ENCODE assay signal across 9 cellular contexts in the genomic region with DNA sequence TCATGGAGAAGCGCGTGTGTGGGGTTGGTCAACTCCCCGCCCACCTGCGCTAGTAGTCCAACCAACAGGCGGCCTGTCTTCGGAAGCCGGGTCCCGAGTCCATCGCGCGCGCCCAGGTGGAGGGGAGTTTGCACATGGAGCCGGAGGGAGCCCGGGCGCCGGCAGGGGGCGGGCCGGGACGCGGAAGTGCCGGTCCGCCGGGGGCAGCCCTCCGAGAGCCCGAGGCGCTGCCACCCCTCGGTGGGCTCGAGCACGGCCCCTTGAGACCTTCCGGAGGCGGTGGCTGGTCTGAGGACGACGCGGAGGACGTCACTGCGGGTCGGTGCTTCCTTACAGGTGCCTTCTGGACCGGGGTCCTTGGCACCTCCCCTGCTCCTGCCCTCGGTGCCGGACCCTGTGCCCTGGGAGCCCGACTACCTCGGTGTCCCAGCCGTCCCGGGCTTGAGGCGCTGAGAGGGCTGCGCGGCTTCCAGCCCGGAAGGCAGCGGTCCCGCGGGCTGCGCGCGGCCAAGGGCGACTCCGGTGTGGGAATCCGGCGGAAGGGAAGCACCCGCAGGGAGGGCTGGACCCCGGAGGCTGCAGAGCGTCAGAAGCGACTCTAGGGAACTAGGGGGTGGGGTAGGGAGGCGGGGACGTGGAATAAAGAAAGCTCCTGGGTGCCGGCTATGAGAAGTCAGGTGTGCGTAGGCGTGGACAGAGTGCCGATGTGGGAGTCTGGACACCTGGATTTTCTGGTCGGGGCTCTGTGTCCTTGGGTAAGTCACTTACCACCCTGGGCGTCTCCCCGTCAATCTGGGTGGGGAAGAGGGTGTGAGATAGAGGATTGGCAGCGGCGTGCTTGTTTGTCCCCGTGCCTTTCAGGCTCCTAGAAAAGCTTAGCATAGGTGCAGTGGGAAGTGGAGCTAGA.
DNase-seq lines count a peak whose midpoint lies in the region; ATAC-seq and TF ChIP-seq lines count a peak whose summit lies in the region.
"Had no signal": no experiment of that assay in that cellular context is flagged by ENCODE, and none has a peak within 500 bp of the region (broad histone marks: within the 10 kb centered on the region; RNA-seq: fewer than 3 reads in every experiment).

No MANE protein-coding gene starts in this region.

- H3K4me1 ChIP-seq in cardiac muscle cell (ENCODE audit: low read depth) = peaks cover 6% of the 10 kb centered on the region
- H3K4me1 ChIP-seq in psoas muscle = no peaks in the 10 kb centered on the region

- ATAC-seq in HG03103 (IDR thresholded peaks at IDR 0.05; ENCODE audit: low read depth, unreplicated experiment) (peak; percentile 51), psoas muscle (peak in 1 of 4 donors; percentile 27), HG03108 (IDR thresholded peaks at IDR 0.05; ENCODE audit: unreplicated experiment) (no peak)

- H3K36me3 ChIP-seq in cardiac muscle cell (no peaks in the 10 kb centered on the region), psoas muscle (ENCODE audit: insufficient read depth in 1 of 2, low read depth in 1 of 2) (no peaks in the 10 kb centered on the region)
- H3K36me3 ChIP-seq: adrenal gland had no signal

- WGBS in psoas muscle, 3 donors = 2 to 3% (median 2%) methylated on average over 59 to 74 of the region's 74 CpGs

- TF ChIP-seq CTCF in cardiac muscle cell (IDR thresholded peaks at IDR 0.05; ENCODE audit: low read depth, low read length) = peak; percentile 20
- no peak for TF ChIP-seq CTCF in psoas muscle (IDR thresholded peaks at IDR 0.05)

- H3K27me3 ChIP-seq in cardiac muscle cell (peaks cover 48% of the 10 kb centered on the region), psoas muscle (ENCODE audit: insufficient read depth in 3 of 3, low read length in 2 of 3) (peaks cover 5 to 27% (median 15%) of the 10 kb centered on the region in 3 donors)

- peak; percentile 79 for DNase-seq in NCI-H69 (lab: John Stamatoyannopoulos, UW)
- peak; percentile 7 to 72 for DNase-seq in cardiac muscle cell (ENCODE audit: low read depth in 1 of 2, low spot score in 1 of 2)
- DNase-seq in psoas muscle = peak; percentile 18 to 59
- DNase-seq in RPMI8226 = no peak
- DNase-seq in GDM1 (lab: John Stamatoyannopoulos, UW) = no peak
- DNase-seq in glomerular visceral epithelial cell (ENCODE audit: extremely low spot score) = no peak

- H3K27ac ChIP-seq in cardiac muscle cell = no peak overlapping the region
- no peak overlapping the region for H3K27ac ChIP-seq in psoas muscle
- H3K27ac ChIP-seq: adrenal gland had no signal

- intact Hi-C loops in psoas muscle (cut with DNase I) = no loop called here

- H3K9me3 ChIP-seq in cardiac muscle cell (ENCODE audit: low read depth) (no peaks in the 10 kb centered on the region), psoas muscle (no peaks in the 10 kb centered on the region)
- H3K9me3 ChIP-seq: adrenal gland had no signal

- H3K4me3 ChIP-seq in cardiac muscle cell (peak overlapping the region; percentile 50), psoas muscle (peak overlapping the region; percentile 60)

Comparison
In these comparisons a context has a peak if more than half of its experiments do, and no peak if none do; other contexts are left out.
1. DNase-seq: peak in NCI-H69 (single experiment), cardiac muscle cell (2 of 2) and psoas muscle (2 of 2); none in RPMI8226 (single experiment), GDM1 (single experiment) and glomerular visceral epithelial cell (single experiment).